Comparison of ENCODE assay signal across 21 cellular contexts in genomic region chr11:122348658-122349451, GRCh38.
"Had no signal": no experiment of that assay in that cellular context is flagged by ENCODE, and none has a peak within 500 bp of the region (broad histone marks: within the 10 kb centered on the region; RNA-seq: fewer than 3 reads in every experiment).

No MANE protein-coding gene starts in this region.

- H3K27ac Mint-ChIP-seq: immature natural killer cell, nephron progenitor cell had no signal

- H3K27ac ChIP-seq: WERI-Rb-1 had no signal

- FAIRE-seq: endometrium, frontal cortex had no signal

- DNase-seq: activated CD4-positive, alpha-beta T cell treated with anti-CD3 and anti-CD28 coated beads for 1 hour; activated CD8-positive, alpha-beta memory T cell treated with anti-CD3 and anti-CD28 coated beads for 24 hours; activated CD8-positive, alpha-beta memory T cell treated with anti-CD3 and anti-CD28 coated beads, Interleukin-2, amount 50 U/mL, for 48 hours; activated effector memory CD4-positive, alpha-beta T cell treated with Interleukin-2 at 50 U/mL for 16 hours; activated naive CD4-positive, alpha-beta T cell treated with anti-CD3 and anti-CD28 coated beads, Interleukin-2, amount 50 U/mL, for 16 hours; activated T-cell treated with anti-CD3 and anti-CD28 coated beads, Interleukin-2, amount 50 U/mL, for 48 hours; cortex of kidney; erythroblast; immature natural killer cell; kidney glomerular epithelial cell; midbrain; nephron progenitor cell; occipital lobe; retina; stimulated activated CD4-positive, alpha-beta T cell treated with anti-CD3 and anti-CD28 coated beads, Interleukin-2, amount 100 ng/mL, for 24 hours; stimulated activated naive CD4-positive, alpha-beta T cell treated with Interleukin-2 at 50 U/mL for 16 hours; trophoblast cell; WERI-Rb-1 had no signal

- H3K4me3 Mint-ChIP-seq: central memory CD8-positive, alpha-beta T cell; immature natural killer cell; nephron progenitor cell had no signal

- H3K36me3 ChIP-seq: WERI-Rb-1 had no signal

- H3K36me3 Mint-ChIP-seq: immature natural killer cell had no signal

- H3K4me1 Mint-ChIP-seq: central memory CD8-positive, alpha-beta T cell; immature natural killer cell had no signal
